In genomic region chr1:228222548-228222947, GRCh38 we compare ENCODE assay signal across 25 cellular contexts.
"Had no signal": no experiment of that assay in that cellular context is flagged by ENCODE, and none has a peak within 500 bp of the region (broad histone marks: within the 10 kb centered on the region; RNA-seq: fewer than 3 reads in every experiment).

No MANE protein-coding gene starts in this region.

- H3K4me3 ChIP-seq: breast epithelium, colonic mucosa, left lung, pancreas, right atrium auricular region, spleen, suprapubic skin, tibial artery had no signal

- DNase-seq: activated CD4-positive, alpha-beta T cell treated with anti-CD3 and anti-CD28 coated beads for 48 hours; activated CD4-positive, alpha-beta T cell treated with anti-CD3 and anti-CD28 coated beads, Interleukin-2, amount 50 U/mL, for 48 hours; activated CD8-positive, alpha-beta memory T cell treated with anti-CD3 and anti-CD28 coated beads, Interleukin-2, amount 50 U/mL, for 4 hours; activated naive CD4-positive, alpha-beta T cell; activated T-cell treated with anti-CD3 and anti-CD28 coated beads, Interleukin-2, amount 50 U/mL, for 24 hours; cerebellar nuclear complex; effector memory CD4-positive, alpha-beta T cell; glutamatergic neuron; left lung; nephron progenitor cell; pancreas; spleen; stimulated activated naive CD4-positive, alpha-beta T cell; T-helper 9 cell; tibial artery; WERI-Rb-1 had no signal

- ATAC-seq: activated CD4-positive, CD25-positive, alpha-beta regulatory T cell treated with anti-CD3 and anti-CD28 coated beads, Interleukin-2, amount 50 U/mL, for 24 hours; activated naive CD4-positive, alpha-beta T cell treated with anti-CD3 and anti-CD28 coated beads, Interleukin-2, amount 50 U/mL, for 72 hours; left lung; pancreas had no signal

- H3K27ac ChIP-seq: breast epithelium, colonic mucosa, left lung, pancreas, right atrium auricular region, spleen, suprapubic skin, tibial artery, WERI-Rb-1 had no signal

- H3K4me1 ChIP-seq: breast epithelium, colonic mucosa, pancreas, spleen, suprapubic skin, tibial artery had no signal

- FAIRE-seq: frontal cortex, islet of Langerhans, pancreas, TTC549 had no signal

- H3K36me3 ChIP-seq: breast epithelium, colonic mucosa, pancreas, WERI-Rb-1 had no signal

- H3K27me3 ChIP-seq: breast epithelium, colonic mucosa, left lung, pancreas, right atrium auricular region, spleen, suprapubic skin, tibial artery had no signal

- H3K9me3 ChIP-seq: colonic mucosa, pancreas had no signal
